ENCODE assay signal across 32 cellular contexts in the genomic region with DNA sequence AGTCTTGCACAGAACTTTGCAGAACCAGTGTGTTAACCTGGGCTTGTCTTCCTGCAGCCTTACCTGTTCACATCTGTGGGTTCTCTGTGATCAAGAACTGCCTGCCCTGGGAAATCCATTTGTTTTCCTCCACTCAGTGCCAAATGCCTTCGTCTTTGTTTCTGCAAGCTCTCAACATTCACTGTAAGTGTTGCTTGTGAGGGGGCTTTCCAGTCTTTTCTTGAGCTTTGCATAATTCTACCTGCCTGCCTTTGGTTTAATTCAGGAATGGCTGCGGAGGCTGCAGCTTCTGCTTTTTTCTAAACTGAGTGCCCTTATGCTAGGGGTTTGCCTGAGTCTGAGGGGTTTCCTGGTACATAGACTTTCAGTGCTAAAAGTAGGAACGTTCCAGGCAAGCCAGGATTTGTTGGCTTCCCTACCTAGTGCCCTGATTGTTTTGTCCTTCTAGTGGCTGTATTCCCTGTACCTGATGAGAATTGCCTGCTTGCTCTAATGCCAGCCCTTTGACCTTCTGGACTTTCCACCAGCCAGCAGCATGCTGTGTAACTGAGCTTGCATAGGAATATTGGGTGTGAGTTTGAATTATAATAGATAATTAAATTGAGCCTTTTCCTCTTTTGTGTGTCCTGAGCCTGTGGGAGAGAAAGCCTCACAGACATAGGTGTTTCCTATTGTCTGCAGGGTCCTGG.
"Had no signal": no experiment of that assay in that cellular context is flagged by ENCODE, and none has a peak within 500 bp of the region (broad histone marks: within the 10 kb centered on the region; RNA-seq: fewer than 3 reads in every experiment).

No MANE protein-coding gene starts in this region.

- FAIRE-seq: astrocyte, TTC549 had no signal

- H3K4me1 Mint-ChIP-seq: activated CD4-positive, alpha-beta T cell treated with anti-CD3 and anti-CD28 coated beads, Interleukin-2, amount 10 ng/mL, durations not matched to agents 24 days and 14 days; activated naive CD4-positive, alpha-beta T cell treated with anti-CD3 and anti-CD28 coated beads, Interleukin-2, amount 10 ng/mL, durations not matched to agents 7 days and 5 days; endodermal cell; stimulated activated memory B cell treated with anti-CD40 and anti-IgM and Interleukin-4, amounts not matched to agents 10 μg/mL and 1 μg/mL and 100 μg/mL, for 72 hours; stimulated activated naive CD8-positive, alpha-beta T cell treated with anti-CD3 and anti-CD28 coated beads, Interleukin-15, amount 100 ng/mL, for 72 hours had no signal

- H3K36me3 ChIP-seq: brain microvascular endothelial cell, heart right ventricle, thyroid gland, upper lobe of right lung, WERI-Rb-1 had no signal

- H3K27me3 ChIP-seq: brain microvascular endothelial cell, heart right ventricle, thyroid gland, upper lobe of right lung had no signal

- H3K27me3 Mint-ChIP-seq: activated CD4-positive, alpha-beta memory T cell treated with anti-CD3 and anti-CD28 coated beads for 36 hours; activated CD4-positive, alpha-beta T cell treated with anti-CD3 and anti-CD28 coated beads, Interleukin-2, amount 10 ng/mL, durations not matched to agents 24 days and 14 days; activated naive CD4-positive, alpha-beta T cell treated with anti-CD3 and anti-CD28 coated beads, Interleukin-2, amount 10 ng/mL, durations not matched to agents 7 days and 5 days; natural killer cell treated with Interleukin-12 subunit alpha and Interleukin-12 subunit beta and Interleukin-15 and Interleukin-18, amount 100 ng/mL, for 72 hours; stimulated activated memory B cell treated with anti-CD40 and anti-IgM and Interleukin-4, amounts not matched to agents 10 μg/mL and 1 μg/mL and 100 μg/mL, for 72 hours had no signal

- DNase-seq: activated CD4-positive, alpha-beta memory T cell treated with anti-CD3 and anti-CD28 coated beads for 36 hours; activated CD4-positive, alpha-beta T cell treated with anti-CD3 and anti-CD28 coated beads, Interleukin-2, amount 10 ng/mL, durations not matched to agents 24 days and 14 days; activated CD4-positive, CD25-positive, alpha-beta regulatory T cell treated with anti-CD3 and anti-CD28 coated beads, Interleukin-2, amount 50 U/mL, for 72 hours; activated CD8-positive, alpha-beta memory T cell treated with anti-CD3 and anti-CD28 coated beads, Interleukin-2, amount 50 U/mL, for 4 hours; activated gamma-delta T cell; activated naive CD4-positive, alpha-beta T cell treated with anti-CD3 and anti-CD28 coated beads, Interleukin-2, amount 10 ng/mL, durations not matched to agents 7 days and 5 days; activated T-cell treated with anti-CD3 and anti-CD28 coated beads, Interleukin-2, amount 50 U/mL, for 1 hour; amniotic stem cell; brain microvascular endothelial cell; caudate nucleus; cortex of kidney; endodermal cell; foreskin melanocyte; heart right ventricle; mesendoderm; posterior cingulate gyrus; stimulated activated CD4-positive, alpha-beta T cell treated with anti-CD3 and anti-CD28 coated beads, Interleukin-4, amount 100 ng/mL, for 24 hours; stimulated activated CD8-positive, alpha-beta memory T cell treated with anti-CD3 and anti-CD28 coated beads, Interleukin-4, amount 100 ng/mL, for 48 hours; stimulated activated naive CD8-positive, alpha-beta T cell treated with anti-CD3 and anti-CD28 coated beads, Interleukin-15, amount 100 ng/mL, for 72 hours; substantia nigra; T-helper 9 cell; thyroid gland; upper lobe of right lung; WERI-Rb-1 had no signal

- H3K27ac Mint-ChIP-seq: activated CD4-positive, alpha-beta memory T cell treated with anti-CD3 and anti-CD28 coated beads for 36 hours; activated CD4-positive, alpha-beta T cell treated with anti-CD3 and anti-CD28 coated beads, Interleukin-2, amount 10 ng/mL, durations not matched to agents 24 days and 14 days; activated naive CD4-positive, alpha-beta T cell treated with anti-CD3 and anti-CD28 coated beads, Interleukin-2, amount 10 ng/mL, durations not matched to agents 7 days and 5 days; endodermal cell; natural killer cell treated with Interleukin-12 subunit alpha and Interleukin-12 subunit beta and Interleukin-15 and Interleukin-18, amount 100 ng/mL, for 72 hours; stimulated activated memory B cell treated with anti-CD40 and anti-IgM and Interleukin-4, amounts not matched to agents 10 μg/mL and 1 μg/mL and 100 μg/mL, for 72 hours; stimulated activated naive CD8-positive, alpha-beta T cell treated with anti-CD3 and anti-CD28 coated beads, Interleukin-15, amount 100 ng/mL, for 72 hours had no signal

- ATAC-seq: esophagus mucosa; natural killer cell treated with Interleukin-12 subunit alpha and Interleukin-12 subunit beta and Interleukin-15 and Interleukin-18, amount 100 ng/mL, for 72 hours; sciatic nerve; stimulated activated memory B cell treated with anti-CD40 and anti-IgM and Interleukin-4, amounts not matched to agents 10 μg/mL and 1 μg/mL and 100 μg/mL, for 72 hours; stimulated activated naive CD8-positive, alpha-beta T cell treated with anti-CD3 and anti-CD28 coated beads, Interleukin-15, amount 100 ng/mL, for 72 hours; upper lobe of right lung had no signal

- H3K4me3 Mint-ChIP-seq: activated CD4-positive, alpha-beta memory T cell treated with anti-CD3 and anti-CD28 coated beads for 36 hours; activated CD4-positive, alpha-beta T cell treated with anti-CD3 and anti-CD28 coated beads, Interleukin-2, amount 10 ng/mL, durations not matched to agents 24 days and 14 days; activated naive CD4-positive, alpha-beta T cell treated with anti-CD3 and anti-CD28 coated beads, Interleukin-2, amount 10 ng/mL, durations not matched to agents 7 days and 5 days; endodermal cell; natural killer cell treated with Interleukin-12 subunit alpha and Interleukin-12 subunit beta and Interleukin-15 and Interleukin-18, amount 100 ng/mL, for 72 hours; stimulated activated memory B cell treated with anti-CD40 and anti-IgM and Interleukin-4, amounts not matched to agents 10 μg/mL and 1 μg/mL and 100 μg/mL, for 72 hours; stimulated activated naive CD8-positive, alpha-beta T cell treated with anti-CD3 and anti-CD28 coated beads, Interleukin-15, amount 100 ng/mL, for 72 hours had no signal

- H3K9me3 ChIP-seq: heart right ventricle, thyroid gland, upper lobe of right lung had no signal

- H3K36me3 Mint-ChIP-seq: activated CD4-positive, alpha-beta memory T cell treated with anti-CD3 and anti-CD28 coated beads for 36 hours; activated naive CD4-positive, alpha-beta T cell treated with anti-CD3 and anti-CD28 coated beads, Interleukin-2, amount 10 ng/mL, durations not matched to agents 7 days and 5 days; natural killer cell treated with Interleukin-12 subunit alpha and Interleukin-12 subunit beta and Interleukin-15 and Interleukin-18, amount 100 ng/mL, for 72 hours; stimulated activated memory B cell treated with anti-CD40 and anti-IgM and Interleukin-4, amounts not matched to agents 10 μg/mL and 1 μg/mL and 100 μg/mL, for 72 hours had no signal

- H3K27ac ChIP-seq: brain microvascular endothelial cell, heart right ventricle, skin epidermis, thyroid gland, upper lobe of right lung, WERI-Rb-1 had no signal

- H3K4me1 ChIP-seq: thyroid gland, upper lobe of right lung had no signal

- H3K9me3 Mint-ChIP-seq: activated CD4-positive, alpha-beta memory T cell treated with anti-CD3 and anti-CD28 coated beads for 36 hours; activated CD4-positive, alpha-beta T cell treated with anti-CD3 and anti-CD28 coated beads, Interleukin-2, amount 10 ng/mL, durations not matched to agents 24 days and 14 days; activated naive CD4-positive, alpha-beta T cell treated with anti-CD3 and anti-CD28 coated beads, Interleukin-2, amount 10 ng/mL, durations not matched to agents 7 days and 5 days; endodermal cell had no signal

- H3K4me3 ChIP-seq: heart right ventricle, lung, skin epidermis, thyroid gland, upper lobe of right lung had no signal
